Comparison of ENCODE assay signal across 10 cellular contexts in genomic region chr16:56910654-56911539, GRCh38. TPM values are rescaled to one million over a fixed set of nuclear protein-coding genes. Genes with fewer than 3 reads are reported as not detected.
DNase-seq lines count a peak whose midpoint lies in the region; ATAC-seq and TF ChIP-seq lines count a peak whose summit lies in the region.
"Had no signal": no experiment of that assay in that cellular context is flagged by ENCODE, and none has a peak within 500 bp of the region (broad histone marks: within the 10 kb centered on the region; RNA-seq: fewer than 3 reads in every experiment).

No MANE protein-coding gene starts in this region.

- peak overlapping the region in 1 of 2 donors; percentile 10 for H3K9ac ChIP-seq in duodenal mucosa (ENCODE audit: low read depth in 1 of 2, low read length in 2 of 2)

- no peaks in the 10 kb centered on the region for H3K36me3 ChIP-seq in duodenal mucosa (ENCODE audit: control insufficient read depth in 1 of 2, insufficient read depth in 2 of 2, low read length in 2 of 2)
- no peaks in the 10 kb centered on the region for H3K36me3 ChIP-seq in osteoblast (ENCODE audit: insufficient read depth, low read length)

- peaks cover 37 to 47% of the 10 kb centered on the region in 2 donors for H3K4me1 ChIP-seq in duodenal mucosa (ENCODE audit: control insufficient read depth in 1 of 2, insufficient read depth in 2 of 2, low read length in 2 of 2)
- peaks cover 55% of the 10 kb centered on the region for H3K4me1 ChIP-seq in osteoblast (ENCODE audit: insufficient read depth, low read length)

- no peak for TF ChIP-seq CTCF in osteoblast (IDR thresholded peaks at IDR 0.05; ENCODE audit: extremely low read depth, low read depth, low read length)

- H3K9me3 ChIP-seq in duodenal mucosa (ENCODE audit: control insufficient read depth in 1 of 2, low read length in 2 of 2), result no peaks in the 10 kb centered on the region
- no peaks in the 10 kb centered on the region for H3K9me3 ChIP-seq in osteoblast (ENCODE audit: low read depth, low read length)

- DNase-seq in NCI-H1105 treated with DMSO at 0.1 percent for 48 hours (lab: John Stamatoyannopoulos, UW) (peak; percentile 20), NCI-H1105 (lab: John Stamatoyannopoulos, UW) (no peak), OCI-M1 (lab: John Stamatoyannopoulos, UW) (peak; percentile 36), osteoblast (ENCODE audit: insufficient read length, low spot score, missing footprints) (peak; percentile 88)

- peak overlapping the region; percentile 39 for H3K27ac ChIP-seq in duodenal mucosa (ENCODE audit: low read depth, low read length)
- peak overlapping the region; percentile 22 for H3K27ac ChIP-seq in osteoblast (ENCODE audit: low read depth, low read length)

- no peak overlapping the region for H3K4me3 ChIP-seq in duodenal mucosa (ENCODE audit: low read depth in 1 of 2, low read length in 2 of 2)
- no peak overlapping the region for H3K4me3 ChIP-seq in osteoblast (ENCODE audit: insufficient read depth, low read length)

- no peak overlapping the region for H3K4me2 ChIP-seq in osteoblast (ENCODE audit: insufficient read depth, low read length)

- ATAC-seq in GM18868 (IDR thresholded peaks at IDR 0.05; ENCODE audit: unreplicated experiment) (no peak), HG03280 (IDR thresholded peaks at IDR 0.05; ENCODE audit: unreplicated experiment) (no peak), HG03108 (IDR thresholded peaks at IDR 0.05; ENCODE audit: unreplicated experiment) (no peak)

- H3K79me2 ChIP-seq in osteoblast (ENCODE audit: insufficient read depth, low read length), result no peaks in the 10 kb centered on the region

- H4K20me1 ChIP-seq in osteoblast (ENCODE audit: insufficient read depth, low read length), result no peaks in the 10 kb centered on the region

- H3K27me3 ChIP-seq in duodenal mucosa (ENCODE audit: control insufficient read depth in 1 of 2, insufficient read depth in 2 of 2, low read length in 2 of 2) (no peaks in the 10 kb centered on the region), osteoblast (ENCODE audit: insufficient read depth, low read length) (no peaks in the 10 kb centered on the region)

- no peak overlapping the region for H2AFZ ChIP-seq in osteoblast (ENCODE audit: low read length)

RNA-seq across cellular contexts. Expression of gene HERPUD1, which starts 21.0 kb away (rescaled TPM):
- total RNA-seq in osteoblast, result 190 and 209 TPM in 2 replicates

RNA-seq across cellular contexts. Expression of gene SLC12A3, which starts 45.9 kb away (rescaled TPM):
- not detected in 2 replicates for total RNA-seq in osteoblast
- total RNA-seq: pulmonary artery endothelial cell; T-helper 2 cell treated with Interferon-gamma antibody and Interleukin-4, amounts not matched to agents 100 ng/mL and 5 ng/mL, for 36 hours had no signal

RNA-seq across cellular contexts. Expression of gene CETP, which starts 50.9 kb away (rescaled TPM):
- not detected in 2 replicates for total RNA-seq in osteoblast
- total RNA-seq: T-helper 2 cell treated with Interferon-gamma antibody and Interleukin-4, amounts not matched to agents 100 ng/mL and 5 ng/mL, for 36 hours had no signal
